Comparison of ENCODE assay signal across 8 cellular contexts in genomic region chr4:158856852-158857251, GRCh38.
A peak's percentile ranks its signal among the peaks of the same experiment; 100 is the strongest.
DNase-seq lines count a peak whose midpoint lies in the region; ATAC-seq and TF ChIP-seq lines count a peak whose summit lies in the region.

No MANE protein-coding gene starts in this region.

- ATAC-seq in GM21786 (IDR thresholded peaks at IDR 0.05; ENCODE audit: unreplicated experiment) = peak; percentile 64

- TF ChIP-seq CTCF in GM10266 (IDR thresholded peaks at IDR 0.05; ENCODE audit: control insufficient read depth, insufficient read depth, low read depth, missing control alignments) (peak; percentile 44), osteoblast (IDR thresholded peaks at IDR 0.05; ENCODE audit: extremely low read depth, low read depth, low read length) (peak; percentile 67)

- no peak overlapping the region for H3K9ac ChIP-seq in SK-N-MC (ENCODE audit: insufficient read length)

- no peak overlapping the region for H3K4me3 ChIP-seq in SK-N-MC
- no peak overlapping the region for H3K4me3 ChIP-seq in osteoblast (ENCODE audit: insufficient read depth, low read length)

- H3K9me3 ChIP-seq in SK-N-MC (ENCODE audit: low read depth, low read length) = no peaks in the 10 kb centered on the region
- H3K9me3 ChIP-seq in osteoblast (ENCODE audit: low read depth, low read length) = no peaks in the 10 kb centered on the region

- peak; percentile 47 for DNase-seq in GM10266 (ENCODE audit: extremely low spot score)
- peak; percentile 74 to 87 for DNase-seq in Kasumi-1 (lab: John Stamatoyannopoulos, UW)
- DNase-seq in SK-N-MC (ENCODE audit: low read depth, low spot score) = peak; percentile 55
- peak; percentile 62 for DNase-seq in fibroblast of gingiva (ENCODE audit: low read depth)
- DNase-seq in osteoblast (ENCODE audit: insufficient read length, low spot score, missing footprints) = peak; percentile 52
- no peak for DNase-seq in HK-2 (ENCODE audit: unreplicated experiment)
- no peak for DNase-seq in activated naive CD4-positive, alpha-beta T cell (lab: John Stamatoyannopoulos, UW)

- H3K36me3 ChIP-seq in SK-N-MC (ENCODE audit: insufficient read depth, low read length) (peaks cover 3% of the 10 kb centered on the region; the same call in 1 of the 2 replicates), osteoblast (ENCODE audit: insufficient read depth, low read length) (peaks cover 22% of the 10 kb centered on the region)

- no peaks in the 10 kb centered on the region for H3K79me2 ChIP-seq in osteoblast (ENCODE audit: insufficient read depth, low read length)

- H4K20me1 ChIP-seq in osteoblast (ENCODE audit: insufficient read depth, low read length) = no peaks in the 10 kb centered on the region

- H3K4me1 ChIP-seq in osteoblast (ENCODE audit: insufficient read depth, low read length) = peaks cover 8% of the 10 kb centered on the region

- H2AFZ ChIP-seq in osteoblast (ENCODE audit: low read length) = no peak overlapping the region

- H3K27me3 ChIP-seq in osteoblast (ENCODE audit: insufficient read depth, low read length) = no peaks in the 10 kb centered on the region

- H3K27ac ChIP-seq in SK-N-MC (no peak overlapping the region), osteoblast (ENCODE audit: low read depth, low read length) (no peak overlapping the region)

- H3K4me2 ChIP-seq in osteoblast (ENCODE audit: insufficient read depth, low read length) = no peak overlapping the region

Comparison
In these comparisons a context has a peak if more than half of its experiments do, and no peak if none do; other contexts are left out.
1. DNase-seq: peak in GM10266 (single experiment), Kasumi-1 (2 of 2), SK-N-MC (single experiment), fibroblast of gingiva (single experiment) and osteoblast (single experiment); none in HK-2 (single experiment) and activated naive CD4-positive, alpha-beta T cell (0 of 4).